In genomic region chr2:85309699-85310321, GRCh38 we compare ENCODE assay signal across 2 cellular contexts.
TF ChIP-seq lines count a peak whose summit lies in the region.

No MANE protein-coding gene starts in this region.

TF ChIP-seq in HCT116, 20 proteins besides CTCF, POLR2A, EP300 and RAD21:
- TF ChIP-seq, protein P1, sequence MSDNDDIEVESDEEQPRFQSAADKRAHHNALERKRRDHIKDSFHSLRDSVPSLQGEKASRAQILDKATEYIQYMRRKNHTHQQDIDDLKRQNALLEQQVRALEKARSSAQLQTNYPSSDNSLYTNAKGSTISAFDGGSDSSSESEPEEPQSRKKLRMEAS (IDR thresholded peaks at IDR 0.05), result no peak
- TF ChIP-seq EZH2 (IDR thresholded peaks at IDR 0.05), result no peak
- TF ChIP-seq ELF1 (IDR thresholded peaks at IDR 0.05; ENCODE audit: borderline replicate concordance, low read depth), result no peak
- TF ChIP-seq CBX3 (IDR thresholded peaks at IDR 0.05; ENCODE audit: low read depth), result no peak
- TF ChIP-seq, protein P2, sequence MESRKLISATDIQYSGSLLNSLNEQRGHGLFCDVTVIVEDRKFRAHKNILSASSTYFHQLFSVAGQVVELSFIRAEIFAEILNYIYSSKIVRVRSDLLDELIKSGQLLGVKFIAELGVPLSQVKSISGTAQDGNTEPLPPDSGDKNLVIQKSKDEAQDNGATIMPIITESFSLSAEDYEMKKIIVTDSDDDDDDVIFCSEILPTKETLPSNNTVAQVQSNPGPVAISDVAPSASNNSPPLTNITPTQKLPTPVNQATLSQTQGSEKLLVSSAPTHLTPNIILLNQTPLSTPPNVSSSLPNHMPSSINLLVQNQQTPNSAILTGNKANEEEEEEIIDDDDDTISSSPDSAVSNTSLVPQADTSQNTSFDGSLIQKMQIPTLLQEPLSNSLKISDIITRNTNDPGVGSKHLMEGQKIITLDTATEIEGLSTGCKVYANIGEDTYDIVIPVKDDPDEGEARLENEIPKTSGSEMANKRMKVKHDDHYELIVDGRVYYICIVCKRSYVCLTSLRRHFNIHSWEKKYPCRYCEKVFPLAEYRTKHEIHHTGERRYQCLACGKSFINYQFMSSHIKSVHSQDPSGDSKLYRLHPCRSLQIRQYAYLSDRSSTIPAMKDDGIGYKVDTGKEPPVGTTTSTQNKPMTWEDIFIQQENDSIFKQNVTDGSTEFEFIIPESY (IDR thresholded peaks at IDR 0.05; ENCODE audit: extremely low read depth, insufficient replicate concordance, low read length), result no peak
- TF ChIP-seq FOSL1 (IDR thresholded peaks at IDR 0.05; ENCODE audit: low read depth), result no peak
- no peak for TF ChIP-seq ZNF274 (IDR thresholded peaks at IDR 0.05; ENCODE audit: low read depth, low read length)
- TF ChIP-seq TCF7L2 (IDR thresholded peaks at IDR 0.05; ENCODE audit: borderline replicate concordance, extremely low read depth, insufficient read depth, insufficient read length), result no peak
- no peak for TF ChIP-seq EGR1 (IDR thresholded peaks at IDR 0.05; ENCODE audit: low read depth)
- no peak for TF ChIP-seq SIN3A (IDR thresholded peaks at IDR 0.05; ENCODE audit: low read depth)
- no peak for TF ChIP-seq SRF (IDR thresholded peaks at IDR 0.05; ENCODE audit: low read depth)

TF ChIP-seq in endothelial cell of umbilical vein, 7 proteins besides CTCF, POLR2A, EP300 and RAD21:
- no peak for TF ChIP-seq GATA2 (IDR thresholded peaks at IDR 0.05; ENCODE audit: insufficient read depth, insufficient read length, low read depth, low read length)
- TF ChIP-seq, protein P1 (IDR thresholded peaks at IDR 0.05; ENCODE audit: insufficient read depth, insufficient read length), result no peak
- no peak for TF ChIP-seq FOS (IDR thresholded peaks at IDR 0.05; ENCODE audit: borderline replicate concordance, insufficient read depth, low read length)
- TF ChIP-seq JUN (IDR thresholded peaks at IDR 0.05; ENCODE audit: borderline replicate concordance, insufficient read depth, insufficient read length, low read depth), result no peak
- no peak for TF ChIP-seq EZH2 (IDR thresholded peaks at IDR 0.05; ENCODE audit: borderline replicate concordance, low read depth, low read length, severe bottlenecking)
- TF ChIP-seq MYC (IDR thresholded peaks at IDR 0.05; ENCODE audit: low read depth, low read length), result no peak
- TF ChIP-seq POLR2AphosphoS5 (IDR thresholded peaks at IDR 0.05; ENCODE audit: insufficient read depth, low read depth, low read length), result no peak
TF ChIP-seq in endothelial cell of umbilical vein: peak in this region for 0.
